ENCODE assay signal across 1 cellular context in the genomic region with DNA sequence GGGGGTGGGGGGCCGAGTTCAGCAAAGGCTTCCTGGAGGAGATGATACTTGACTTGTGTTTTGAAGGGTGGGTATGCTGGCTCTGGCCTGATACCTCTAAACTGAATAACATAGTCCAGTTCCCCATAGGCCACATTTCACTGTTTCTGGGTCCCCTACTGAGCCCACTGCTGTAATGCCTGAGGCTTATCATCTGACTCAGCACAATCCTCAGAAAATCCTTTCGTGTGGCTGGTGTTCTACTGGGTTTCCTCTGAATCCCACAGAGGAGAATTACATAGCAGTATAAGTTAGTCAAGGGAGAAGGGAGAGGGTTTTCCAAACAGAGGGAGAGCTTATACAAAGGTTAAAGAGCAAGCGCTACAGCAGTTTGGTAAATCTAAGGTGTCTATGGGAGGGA.
A peak's percentile ranks its signal among the peaks of the same experiment; 100 is the strongest.
TF ChIP-seq lines count a peak whose summit lies in the region.

No MANE protein-coding gene starts in this region.

TF ChIP-seq in H1, 55 proteins besides CTCF, POLR2A, EP300 and RAD21:
- TF ChIP-seq, protein P1, sequence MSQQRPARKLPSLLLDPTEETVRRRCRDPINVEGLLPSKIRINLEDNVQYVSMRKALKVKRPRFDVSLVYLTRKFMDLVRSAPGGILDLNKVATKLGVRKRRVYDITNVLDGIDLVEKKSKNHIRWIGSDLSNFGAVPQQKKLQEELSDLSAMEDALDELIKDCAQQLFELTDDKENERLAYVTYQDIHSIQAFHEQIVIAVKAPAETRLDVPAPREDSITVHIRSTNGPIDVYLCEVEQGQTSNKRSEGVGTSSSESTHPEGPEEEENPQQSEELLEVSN (IDR thresholded peaks at IDR 0.05), result no peak
- TF ChIP-seq BACH1 (IDR thresholded peaks at IDR 0.05; ENCODE audit: low read length) (peak; percentile 37; the same call in 1 of the 2 replicates), MAFK (IDR thresholded peaks at IDR 0.05; ENCODE audit: low read depth, low read length) (peak; percentile 19; the same call in 1 of the 2 replicates)
